ENCODE assay signal across 19 cellular contexts in the genomic region with DNA sequence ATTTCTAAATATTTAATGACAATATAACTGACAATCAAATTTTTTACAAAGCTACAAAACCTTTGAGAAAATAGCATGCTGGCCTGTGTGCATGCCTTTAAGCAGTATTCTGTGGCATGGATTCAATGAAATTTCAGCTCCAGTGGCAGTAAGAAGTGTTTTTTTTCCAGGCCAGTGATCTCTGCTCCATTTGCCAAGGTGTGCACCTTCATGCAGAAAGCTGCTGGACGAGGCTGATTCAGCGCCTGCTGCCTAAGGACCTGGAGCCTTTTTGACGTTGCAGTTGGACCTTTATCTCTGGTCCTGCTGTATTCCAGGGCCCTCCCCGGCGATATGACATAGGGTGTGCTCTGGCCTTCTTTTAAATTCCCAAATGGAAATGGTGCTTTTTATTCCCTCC. TPM values are rescaled to one million over a fixed set of nuclear protein-coding genes. Genes with fewer than 3 reads are reported as not detected.
DNase-seq lines count a peak whose midpoint lies in the region; ATAC-seq and TF ChIP-seq lines count a peak whose summit lies in the region.
"Had no signal": no experiment of that assay in that cellular context is flagged by ENCODE, and none has a peak within 500 bp of the region (broad histone marks: within the 10 kb centered on the region; RNA-seq: fewer than 3 reads in every experiment).

No MANE protein-coding gene starts in this region.

- H2BK12ac ChIP-seq in H9 (ENCODE audit: insufficient read length, low read depth, low read length) = no peak overlapping the region
- H2BK12ac ChIP-seq in mesenchymal stem cell (ENCODE audit: low read length in 2 of 2) = no peak overlapping the region

- no peak overlapping the region for H3T11ph ChIP-seq in H9 (ENCODE audit: low read length)

- WGBS in thyroid gland, 2 donors = 44 to 56% methylated on average over 5 of the region's 5 CpGs
- WGBS in H9 (ENCODE audit: extremely low coverage, insufficient read length, low lambda C conversion rate) = no CpG with 5 or more reads among the region's 5 CpGs
- WGBS in mesenchymal stem cell = 85% methylated on average over 5 of the region's 5 CpGs

- no peak overlapping the region for H3K18ac ChIP-seq in H9 (ENCODE audit: insufficient read length, low read depth, low read length)
- no peak overlapping the region for H3K18ac ChIP-seq in mesenchymal stem cell (ENCODE audit: low read depth in 1 of 2, low read length in 2 of 2)

- peak; percentile 74 for DNase-seq in DMS79 (lab: John Stamatoyannopoulos, UW)
- DNase-seq in NCI-H446 treated with DMSO at 0.1 percent for 48 hours (lab: John Stamatoyannopoulos, UW) = peak; percentile 59
- peak; percentile 25 for DNase-seq in kidney glomerular epithelial cell (lab: John Stamatoyannopoulos, UW)
- DNase-seq in thyroid gland = peak; percentile 82 to 86
- DNase-seq in H9 = no peak
- no peak for DNase-seq in mesenchymal stem cell
- DNase-seq: 8988T; CD4-positive, alpha-beta memory T cell; DMS153; DND-41; EL had no signal

- H3K4ac ChIP-seq in H9 (ENCODE audit: low read depth, low read length) = no peak overlapping the region
- no peak overlapping the region for H3K4ac ChIP-seq in mesenchymal stem cell (ENCODE audit: low read depth in 1 of 2, low read length in 2 of 2)

- H3K79me1 ChIP-seq in H9 (ENCODE audit: insufficient read depth, low read depth, low read length, poor library complexity, severe bottlenecking) (no peaks in the 10 kb centered on the region), mesenchymal stem cell (replicated peaks; ENCODE audit: low read length, poor library complexity, severe bottlenecking) (no peaks in the 10 kb centered on the region)

- no peak overlapping the region for H2BK20ac ChIP-seq in H9 (ENCODE audit: low read depth, low read length, poor library complexity, severe bottlenecking)

- H4K5ac ChIP-seq in H9 (ENCODE audit: insufficient read length, low read depth, low read length) = no peak overlapping the region

- H2AFZ ChIP-seq in H9 (ENCODE audit: low read length) (no peak overlapping the region), mesenchymal stem cell (ENCODE audit: low read depth, low read length) (no peak overlapping the region)

- TF ChIP-seq CTCF in thyroid gland (IDR thresholded peaks at IDR 0.05) (no peak), H9 (conservative IDR thresholded peaks at IDR 0.05) (no peak)

- H3K4me3 Mint-ChIP-seq in H9 = no peak overlapping the region
- H3K4me3 Mint-ChIP-seq: CD14-positive monocyte; CD4-positive, alpha-beta memory T cell; IgD-negative memory B cell had no signal

- H3K4me2 ChIP-seq in H9 (ENCODE audit: insufficient read depth, insufficient read length, low read length) (no peak overlapping the region), mesenchymal stem cell (ENCODE audit: low read length, poor library complexity, severe bottlenecking) (no peak overlapping the region)
- H3K4me2 ChIP-seq: BLaER1 had no signal

- no peak overlapping the region for H2BK5ac ChIP-seq in H9 (ENCODE audit: insufficient read length, low read length)
- no peak overlapping the region for H2BK5ac ChIP-seq in mesenchymal stem cell (ENCODE audit: low read depth, low read length, poor library complexity, severe bottlenecking)

- H4K91ac ChIP-seq in H9 (ENCODE audit: insufficient read length, low read depth, low read length) (no peak overlapping the region), mesenchymal stem cell (ENCODE audit: low read length) (no peak overlapping the region)

- ATAC-seq in GM18520 (IDR thresholded peaks at IDR 0.05; ENCODE audit: unreplicated experiment) = no peak
- ATAC-seq: HepG2 had no signal

- no peaks in the 10 kb centered on the region for H3K23me2 ChIP-seq in H9 (ENCODE audit: insufficient read length, low read depth, low read length, poor library complexity, severe bottlenecking)

- H3K4me1 ChIP-seq in thyroid gland = peaks cover 30 to 46% of the 10 kb centered on the region in 2 donors
- H3K4me1 ChIP-seq in H9 (ENCODE audit: insufficient read depth, low read length) = no peaks in the 10 kb centered on the region
- no peaks in the 10 kb centered on the region for H3K4me1 ChIP-seq in mesenchymal stem cell (ENCODE audit: control insufficient read depth, insufficient read depth, low read depth, low read length)
- H3K4me1 ChIP-seq: BLaER1, HAP-1 had no signal

- H3K4me1 Mint-ChIP-seq in H9 = no peaks in the 10 kb centered on the region
- H3K4me1 Mint-ChIP-seq: CD14-positive monocyte; CD4-positive, alpha-beta memory T cell; IgD-negative memory B cell had no signal

- no peak overlapping the region for H2BK120ac ChIP-seq in H9 (ENCODE audit: low read depth, low read length, poor library complexity, severe bottlenecking)
- H2BK120ac ChIP-seq in mesenchymal stem cell (ENCODE audit: low read depth, low read length) = no peak overlapping the region

- H3K56ac ChIP-seq in H9 (ENCODE audit: insufficient read length, low read depth, low read length) = no peak overlapping the region

- peak overlapping the region in 1 of 3 donors; percentile 31 for H3K27ac ChIP-seq in thyroid gland
- no peak overlapping the region for H3K27ac ChIP-seq in H9 (ENCODE audit: insufficient read length, low read depth, low read length)
- no peak overlapping the region for H3K27ac ChIP-seq in mesenchymal stem cell (ENCODE audit: low read length, poor library complexity, severe bottlenecking)
- H3K27ac ChIP-seq: BLaER1 had no signal

- no peaks in the 10 kb centered on the region for H3K27me3 ChIP-seq in thyroid gland
- H3K27me3 ChIP-seq in H9 (ENCODE audit: insufficient read depth, low read length) = no peaks in the 10 kb centered on the region
- H3K27me3 ChIP-seq in mesenchymal stem cell (ENCODE audit: control insufficient read depth in 1 of 2, insufficient read depth in 1 of 2, low read length in 2 of 2) = no peaks in the 10 kb centered on the region
- H3K27me3 ChIP-seq: BLaER1 had no signal

- H3K23ac ChIP-seq in H9 (ENCODE audit: insufficient read length, low read depth, low read length) = no peak overlapping the region
- no peak overlapping the region for H3K23ac ChIP-seq in mesenchymal stem cell (ENCODE audit: low read length in 2 of 2)

- H3K36me3 ChIP-seq in thyroid gland = no peaks in the 10 kb centered on the region
- H3K36me3 ChIP-seq in mesenchymal stem cell (ENCODE audit: control insufficient read depth in 1 of 2, insufficient read depth in 2 of 2, low read depth in 1 of 2, low read length in 2 of 2) = no peaks in the 10 kb centered on the region
- H3K36me3 ChIP-seq: BLaER1, HAP-1 had no signal

- H3K36me3 Mint-ChIP-seq in H9 (ENCODE audit: insufficient read depth in 1 of 3, low read depth in 3 of 3) = no peaks in the 10 kb centered on the region; a peak in 2 of 7 replicates
- H3K36me3 Mint-ChIP-seq: CD14-positive monocyte; CD4-positive, alpha-beta memory T cell; IgD-negative memory B cell had no signal

- no peak overlapping the region for H3K27ac Mint-ChIP-seq in H9
- H3K27ac Mint-ChIP-seq: CD4-positive, alpha-beta memory T cell; IgD-negative memory B cell had no signal

- TF ChIP-seq POLR2A in thyroid gland (IDR thresholded peaks at IDR 0.05) = no peak

- H4K20me1 ChIP-seq in H9 (ENCODE audit: control insufficient read depth, insufficient read depth, insufficient read length) = no peaks in the 10 kb centered on the region
- H4K20me1 ChIP-seq: BLaER1 had no signal

- H3K4me3 ChIP-seq in thyroid gland (replicated peaks in 1 of 3) (no peak overlapping the region), mesenchymal stem cell (ENCODE audit: insufficient read depth in 1 of 2, low read depth in 1 of 2, low read length in 2 of 2) (no peak overlapping the region)
- H3K4me3 ChIP-seq: BLaER1, HAP-1 had no signal

- H4K8ac ChIP-seq in H9 (replicated peaks; ENCODE audit: insufficient read length, low read depth, low read length) = no peak overlapping the region
- no peak overlapping the region for H4K8ac ChIP-seq in mesenchymal stem cell (ENCODE audit: low read length)

- no peaks in the 10 kb centered on the region for H3K79me2 ChIP-seq in H9 (ENCODE audit: insufficient read depth, low read length)

- no peak overlapping the region for H3K9ac ChIP-seq in H9 (ENCODE audit: extremely low read depth, insufficient read length, low read length)
- no peak overlapping the region for H3K9ac ChIP-seq in mesenchymal stem cell (ENCODE audit: low read length)
- H3K9ac ChIP-seq: BLaER1 had no signal

- H3K9me3 Mint-ChIP-seq in H9 = peaks cover 0 to 2% of the 10 kb centered on the region in 2 experiments; a peak in 1 of 5 replicates

- H3K14ac ChIP-seq in H9 (ENCODE audit: insufficient read depth, low read length) = no peak overlapping the region
- H3K14ac ChIP-seq in mesenchymal stem cell (ENCODE audit: low read length in 2 of 2) = no peak overlapping the region

- H2BK15ac ChIP-seq in H9 (ENCODE audit: low read depth, low read length) (no peak overlapping the region), mesenchymal stem cell (ENCODE audit: low read depth, poor library complexity, severe bottlenecking) (no peak overlapping the region)

- intact Hi-C loops in thyroid gland (cut with DNase I) = no loop called here

- H3K9me3 ChIP-seq in thyroid gland (no peaks in the 10 kb centered on the region), H9 (ENCODE audit: control insufficient read depth, low read depth, low read length) (no peaks in the 10 kb centered on the region), mesenchymal stem cell (ENCODE audit: control insufficient read depth, low read length) (no peaks in the 10 kb centered on the region)
- H3K9me3 ChIP-seq: BLaER1, HAP-1 had no signal

- no peaks in the 10 kb centered on the region for H3K27me3 Mint-ChIP-seq in H9 (ENCODE audit: low read depth)

- no peak overlapping the region for H2AK5ac ChIP-seq in H9 (ENCODE audit: insufficient read length, low read length)
- H2AK5ac ChIP-seq in mesenchymal stem cell (ENCODE audit: low read length, severe bottlenecking) = no peak overlapping the region

RNA-seq across cellular contexts. Expression of a gene that starts 26.6 kb away (rescaled TPM):
- total RNA-seq in thyroid gland (under 1 TPM in 2 of 4 donors, not detected in 2; 0.25 to 0.63 TPM), H9 (2021) (0.02 TPM in 2 replicates)
- polyA plus RNA-seq in mesenchymal stem cell (2013, experiment 1 of 2) = not detected
- polyA plus RNA-seq in mesenchymal stem cell (2013, experiment 2 of 2) = not detected
- total RNA-seq: A673; CD4-positive, alpha-beta memory T cell; HepG2 had no signal
- polyA plus RNA-seq: AG04450; CD14-positive monocyte; CD4-positive, alpha-beta memory T cell; HepG2; IgD-negative memory B cell had no signal

Comparison
In these comparisons a context has a peak if more than half of its experiments do, and no peak if none do; other contexts are left out.
1. DNase-seq: peak in DMS79 (single experiment), NCI-H446 treated with DMSO at 0.1 percent for 48 hours (single experiment), kidney glomerular epithelial cell (single experiment) and thyroid gland (2 of 2); none in H9 (single experiment) and mesenchymal stem cell (single experiment).